8 cellular contexts compared by ENCODE assay signal in genomic region chr1:23793018-23793781, GRCh38. TPM values are rescaled to one million over a fixed set of nuclear protein-coding genes. Genes with fewer than 3 reads are reported as not detected.
DNase-seq lines count a peak whose midpoint lies in the region; ATAC-seq and TF ChIP-seq lines count a peak whose summit lies in the region.

No MANE protein-coding gene starts in this region.

- no peak for ATAC-seq in GM19324 (IDR thresholded peaks at IDR 0.05; ENCODE audit: low FRiP score, unreplicated experiment)
- ATAC-seq in HG03045 (IDR thresholded peaks at IDR 0.05; ENCODE audit: unreplicated experiment) = no peak

- H3K9ac ChIP-seq in skeletal muscle satellite cell (ENCODE audit: low read depth, low read length) = peak overlapping the region; percentile 87

- H3K4me2 ChIP-seq in skeletal muscle satellite cell (ENCODE audit: low read length) = peak overlapping the region; percentile 84

- H3K36me3 ChIP-seq in skeletal muscle satellite cell (ENCODE audit: insufficient read depth, low read length) = peaks cover 50% of the 10 kb centered on the region

- H3K4me3 ChIP-seq in fibroblast of mammary gland (ENCODE audit: control insufficient read depth, low read depth, low read length) (no peak overlapping the region), skeletal muscle satellite cell (ENCODE audit: low read length) (no peak overlapping the region)

- no peaks in the 10 kb centered on the region for H3K9me3 ChIP-seq in skeletal muscle satellite cell (replicated peaks; ENCODE audit: low read length)

- peak overlapping the region; percentile 78; the same call in 1 of the 2 replicates for H3K27ac ChIP-seq in VCaP

- H3K27me3 ChIP-seq in skeletal muscle satellite cell (ENCODE audit: control insufficient read depth, insufficient read depth, low read length) = no peaks in the 10 kb centered on the region

- peaks cover 28% of the 10 kb centered on the region for H3K4me1 ChIP-seq in skeletal muscle satellite cell (ENCODE audit: control insufficient read depth, insufficient read depth, low read length)

- peak; percentile 36 for DNase-seq in NCI-H82 (lab: John Stamatoyannopoulos, UW)
- DNase-seq in NCI-H82 treated with DMSO at 0.1 percent for 48 hours (lab: John Stamatoyannopoulos, UW; ENCODE audit: unreplicated experiment) = no peak
- peak; percentile 60 for DNase-seq in fibroblast of mammary gland (ENCODE audit: low read depth)
- DNase-seq in DMS79 treated with DMSO at 0.1 percent for 48 hours (lab: John Stamatoyannopoulos, UW) = no peak

- TF ChIP-seq CTCF in VCaP (conservative IDR thresholded peaks at IDR 0.05) (no peak), fibroblast of mammary gland (conservative IDR thresholded peaks at IDR 0.05; ENCODE audit: control insufficient read depth, insufficient read depth, low read depth, low read length) (no peak)

RNA-seq across cellular contexts. Expression of gene LYPLA2, which starts 2.3 kb away (rescaled TPM):
- 47.4 and 55.9 TPM in 2 replicates for total RNA-seq in skeletal muscle satellite cell (2012; rRNA removed)

RNA-seq across cellular contexts. Expression of gene GALE, which starts 7.4 kb away (rescaled TPM):
- 37.4 and 40.6 TPM in 2 replicates for total RNA-seq in skeletal muscle satellite cell (2012; rRNA removed)

RNA-seq across cellular contexts. Expression of gene PITHD1, which starts 15.0 kb away (rescaled TPM):
- total RNA-seq in skeletal muscle satellite cell (2012; rRNA removed) = 33.0 and 35.4 TPM in 2 replicates

RNA-seq across cellular contexts. Expression of gene HMGCL, which starts 32.0 kb away (rescaled TPM):
- 28.2 and 36.2 TPM in 2 replicates for total RNA-seq in skeletal muscle satellite cell (2012; rRNA removed)

RNA-seq across cellular contexts. Expression of gene ELOA, which starts 49.9 kb away (rescaled TPM):
- total RNA-seq in skeletal muscle satellite cell (2012; rRNA removed) = 49.8 and 61.3 TPM in 2 replicates

Comparison
In these comparisons a context has a peak if more than half of its experiments do, and no peak if none do; other contexts are left out.
1. DNase-seq: peak in NCI-H82 (single experiment) and fibroblast of mammary gland (single experiment); none in NCI-H82 treated with DMSO at 0.1 percent for 48 hours (single experiment) and DMS79 treated with DMSO at 0.1 percent for 48 hours (single experiment).